12 cellular contexts compared by ENCODE assay signal in genomic region chr1:25565188-25565591, GRCh38. TPM values are rescaled to one million over a fixed set of nuclear protein-coding genes. Genes with fewer than 3 reads are reported as not detected.
A peak's percentile ranks its signal among the peaks of the same experiment; 100 is the strongest.
DNase-seq lines count a peak whose midpoint lies in the region; ATAC-seq and TF ChIP-seq lines count a peak whose summit lies in the region.
"Had no signal": no experiment of that assay in that cellular context is flagged by ENCODE, and none has a peak within 500 bp of the region (broad histone marks: within the 10 kb centered on the region; RNA-seq: fewer than 3 reads in every experiment).

No MANE protein-coding gene starts in this region.

- ATAC-seq in HG03045 (IDR thresholded peaks at IDR 0.05; ENCODE audit: unreplicated experiment) = no peak
- no peak for ATAC-seq in GM19351 (IDR thresholded peaks at IDR 0.05; ENCODE audit: unreplicated experiment)
- ATAC-seq in HG02763 (IDR thresholded peaks at IDR 0.05; ENCODE audit: unreplicated experiment) = no peak
- ATAC-seq: GM12878 had no signal

- H3K27ac ChIP-seq in C4-2B (peak overlapping the region; percentile 84), VCaP (peak overlapping the region; percentile 86)

- no peak for TF ChIP-seq CTCF in C4-2B (conservative IDR thresholded peaks at IDR 0.05)
- TF ChIP-seq CTCF in VCaP (conservative IDR thresholded peaks at IDR 0.05) = no peak
- no peak for TF ChIP-seq CTCF in brain (conservative IDR thresholded peaks at IDR 0.05)

- H3K9me3 Mint-ChIP-seq in brain = peaks cover 0 to 4% (median 0%) of the 10 kb centered on the region in 5 experiments

- peaks cover 50% of the 10 kb centered on the region for H3K4me1 Mint-ChIP-seq in brain

- DNase-seq in retina = peak; percentile 19
- DNase-seq in NAMALWA (ENCODE audit: low spot score) = no peak
- DNase-seq: BE2C, dermis blood vessel endothelial cell, NCI-H1092 had no signal

- no peaks in the 10 kb centered on the region for H3K36me3 Mint-ChIP-seq in brain

- no peaks in the 10 kb centered on the region for H3K27me3 Mint-ChIP-seq in brain

- peak overlapping the region in 3 of 5 experiments; percentile 53 to 96 (median 54) for H3K27ac Mint-ChIP-seq in brain

- H3K4me3 Mint-ChIP-seq in brain = no peak overlapping the region

RNA-seq across cellular contexts. Expression of gene LDLRAP1, which starts 21.8 kb away (rescaled TPM):
- 11.4 TPM for polyA plus RNA-seq in brain (ENCODE audit: insufficient read depth, low read depth, low replicate concordance)

RNA-seq across cellular contexts. Expression of gene MAN1C1, which starts 51.4 kb away (rescaled TPM):
- 56.4 TPM for polyA plus RNA-seq in brain (ENCODE audit: insufficient read depth, low read depth, low replicate concordance)
